Comparison of ENCODE assay signal across 1 cellular context in the genomic region with DNA sequence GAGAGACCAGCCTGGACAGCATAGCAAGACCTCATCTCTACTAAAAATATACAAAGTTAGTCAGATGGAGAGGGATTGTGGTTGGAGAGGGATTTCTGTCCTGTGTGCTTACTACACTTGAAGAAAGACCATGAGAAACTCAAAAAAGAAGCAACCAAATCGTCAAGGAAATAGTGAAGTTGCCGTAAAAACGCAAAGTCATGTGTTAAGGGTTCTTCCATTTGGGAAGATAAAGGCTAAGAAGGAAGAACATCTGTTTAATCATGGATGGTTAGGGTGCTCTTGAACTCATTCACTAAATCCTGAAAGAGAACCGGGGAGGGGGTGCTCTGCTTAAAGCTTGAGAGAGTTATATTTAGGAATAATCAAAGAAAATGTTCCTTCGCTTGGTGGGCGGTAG.
TF ChIP-seq lines count a peak whose summit lies in the region.

No MANE protein-coding gene starts in this region.

TF ChIP-seq in GM12878, 131 proteins besides CTCF, POLR2A, EP300 and RAD21:
- no peak for TF ChIP-seq SRF (IDR thresholded peaks at IDR 0.05; ENCODE audit: low read depth in 2 of 2, low read length in 2 of 2)
- no peak for TF ChIP-seq LARP7 (IDR thresholded peaks at IDR 0.05)
- TF ChIP-seq RUNX3 (IDR thresholded peaks at IDR 0.05; ENCODE audit: low read length): peak; percentile 15; the same call in 1 of the 2 replicates
TF ChIP-seq in GM12878: peak in this region for 1.
